ENCODE assay signal across 11 cellular contexts in genomic region chr6:111758608-111759293, GRCh38.
DNase-seq lines count a peak whose midpoint lies in the region; ATAC-seq and TF ChIP-seq lines count a peak whose summit lies in the region.
"Had no signal": no experiment of that assay in that cellular context is flagged by ENCODE, and none has a peak within 500 bp of the region (broad histone marks: within the 10 kb centered on the region; RNA-seq: fewer than 3 reads in every experiment).

No MANE protein-coding gene starts in this region.

- CTCF ChIA-PET in naive thymus-derived CD4-positive, alpha-beta T cell (lab: Charles Lee) = interaction anchor here (0.8 to 1.3 kb wide), 2 partner anchors 62 to 238 kb away, joined by 3 to 5 read pairs; no protein-coding TSS in a partner anchor

- H3K9ac ChIP-seq in BLaER1 treated with 17β-estradiol and CSF1 and Interleukin-3, amounts not matched to agents 10 nM and 100 nM = no peak overlapping the region

- H4K20me1 ChIP-seq in BLaER1 treated with 17β-estradiol and CSF1 and Interleukin-3, amounts not matched to agents 10 nM and 100 nM = peaks cover 0 to 47% (median 13%) of the 10 kb centered on the region in 11 experiments; a peak in 11 of 22 replicates

- TF ChIP-seq CTCF in Peyer's patch (IDR thresholded peaks at IDR 0.05) (no peak), brain microvascular endothelial cell (IDR thresholded peaks at IDR 0.05; ENCODE audit: low read depth, low read length, missing control alignments) (no peak)

- no peaks in the 10 kb centered on the region for H3K27me3 ChIP-seq in BLaER1 treated with 17β-estradiol and CSF1 and Interleukin-3, amounts not matched to agents 10 nM and 100 nM
- H3K27me3 ChIP-seq in Peyer's patch = no peaks in the 10 kb centered on the region
- no peaks in the 10 kb centered on the region for H3K27me3 ChIP-seq in brain microvascular endothelial cell (replicated peaks)
- no peaks in the 10 kb centered on the region for H3K27me3 ChIP-seq in naive thymus-derived CD4-positive, alpha-beta T cell (ENCODE audit: control insufficient read depth in 2 of 2, insufficient read depth in 2 of 2, low read length in 2 of 2)

- peaks cover 0 to 33% (median 20%) of the 10 kb centered on the region in 11 experiments; a peak in 13 of 22 replicates for H3K36me3 ChIP-seq in BLaER1 treated with 17β-estradiol and CSF1 and Interleukin-3, amounts not matched to agents 10 nM and 100 nM
- H3K36me3 ChIP-seq in Peyer's patch (no peaks in the 10 kb centered on the region), brain microvascular endothelial cell (replicated peaks) (no peaks in the 10 kb centered on the region)
- peaks cover 0 to 4% (median 0%) of the 10 kb centered on the region in 3 experiments for H3K36me3 ChIP-seq in naive thymus-derived CD4-positive, alpha-beta T cell (ENCODE audit: control insufficient read depth in 2 of 3, insufficient read depth in 3 of 3, low read length in 3 of 3)

- H3K9me3 Mint-ChIP-seq in naive thymus-derived CD4-positive, alpha-beta T cell = peaks cover 0 to 6% (median 0%) of the 10 kb centered on the region in 11 donors

- H3K27ac Mint-ChIP-seq in naive thymus-derived CD4-positive, alpha-beta T cell = peak overlapping the region; percentile 94 to 100 (median 99)

- H3K4me2 ChIP-seq in BLaER1 treated with 17β-estradiol and CSF1 and Interleukin-3, amounts not matched to agents 10 nM and 100 nM = peak overlapping the region in 9 of 11 experiments; percentile 6 to 74 (median 63); a peak in 16 of 22 replicates

- POLR2A ChIA-PET in naive thymus-derived CD4-positive, alpha-beta T cell (lab: Charles Lee) = interaction anchor here (0.9 to 2.3 kb wide), 7 partner anchors 9 to 111 kb away, joined by 3 to 13 read pairs (median 5); no protein-coding TSS in a partner anchor

- ATAC-seq in naive thymus-derived CD4-positive, alpha-beta T cell = peak; percentile 24
- no peak for ATAC-seq in HG02938 (IDR thresholded peaks at IDR 0.05; ENCODE audit: unreplicated experiment)

- DNase-seq in Peyer's patch = peak in 1 of 3 donors; percentile 66
- no peak for DNase-seq in brain microvascular endothelial cell
- DNase-seq in naive thymus-derived CD4-positive, alpha-beta T cell = peak in 6 of 9 donors; percentile 37 to 54 (median 46)
- DNase-seq in hippocampal formation (lab: John Stamatoyannopoulos, UW) = no peak
- no peak for DNase-seq in NCI-H526 treated with DMSO at 0.1 percent for 48 hours (lab: John Stamatoyannopoulos, UW)
- no peak for DNase-seq in NCI-H2029 (lab: John Stamatoyannopoulos, UW)
- DNase-seq: Calu3, NCI-H446 had no signal

- H3K4me1 Mint-ChIP-seq in naive thymus-derived CD4-positive, alpha-beta T cell = peaks cover 58 to 98% (median 95%) of the 10 kb centered on the region in 7 donors

- H3K4me3 ChIP-seq in BLaER1 treated with 17β-estradiol and CSF1 and Interleukin-3, amounts not matched to agents 10 nM and 100 nM = no peak overlapping the region
- peak overlapping the region; percentile 26 to 37 (median 33) for H3K4me3 ChIP-seq in Peyer's patch
- no peak overlapping the region for H3K4me3 ChIP-seq in brain microvascular endothelial cell (ENCODE audit: low read depth, low read length)
- H3K4me3 ChIP-seq in naive thymus-derived CD4-positive, alpha-beta T cell (ENCODE audit: low read length) = peak overlapping the region; percentile 59

- H3K4me1 ChIP-seq in BLaER1 treated with 17β-estradiol and CSF1 and Interleukin-3, amounts not matched to agents 10 nM and 100 nM = peaks cover 25 to 78% (median 60%) of the 10 kb centered on the region in 10 experiments
- H3K4me1 ChIP-seq in Peyer's patch = peaks cover 0 to 18% (median 8%) of the 10 kb centered on the region in 4 donors
- H3K4me1 ChIP-seq in naive thymus-derived CD4-positive, alpha-beta T cell (ENCODE audit: control insufficient read depth in 2 of 2, insufficient read depth in 2 of 2, low read length in 2 of 2) = peaks cover 69 to 93% of the 10 kb centered on the region in 2 donors

- H3K27ac ChIP-seq in BLaER1 treated with 17β-estradiol and CSF1 and Interleukin-3, amounts not matched to agents 10 nM and 100 nM = no peak overlapping the region; a peak in 1 of 22 replicates
- H3K27ac ChIP-seq in Peyer's patch (peak overlapping the region; percentile 72 to 86 (median 80)), brain microvascular endothelial cell (peak overlapping the region; percentile 78)
- H3K27ac ChIP-seq in naive thymus-derived CD4-positive, alpha-beta T cell (ENCODE audit: low read depth, low read length) = peak overlapping the region; percentile 97
- H3K27ac ChIP-seq: VCaP had no signal

- H3K9me3 ChIP-seq in BLaER1 treated with 17β-estradiol and CSF1 and Interleukin-3, amounts not matched to agents 10 nM and 100 nM (replicated peaks in 1 of 11) = no peaks in the 10 kb centered on the region
- H3K9me3 ChIP-seq in Peyer's patch = no peaks in the 10 kb centered on the region
- no peaks in the 10 kb centered on the region for H3K9me3 ChIP-seq in naive thymus-derived CD4-positive, alpha-beta T cell (ENCODE audit: control insufficient read depth in 2 of 3, low read length in 3 of 3)

- in situ Hi-C loops in brain microvascular endothelial cell (cut with HindIII; ENCODE audit: low pct_ligation_motif_present, low sequenced_read_pairs) = no loop called here

- TF ChIP-seq POLR2A in Peyer's patch (IDR thresholded peaks at IDR 0.05) = no peak

- peaks cover 4 to 35% (median 17%) of the 10 kb centered on the region in 5 donors for H3K36me3 Mint-ChIP-seq in naive thymus-derived CD4-positive, alpha-beta T cell

- H3K4me3 Mint-ChIP-seq in naive thymus-derived CD4-positive, alpha-beta T cell = peak overlapping the region; percentile 79 to 95 (median 88)

- no peaks in the 10 kb centered on the region for H3K27me3 Mint-ChIP-seq in naive thymus-derived CD4-positive, alpha-beta T cell

- intact Hi-C loops in naive thymus-derived CD4-positive, alpha-beta T cell (cut with micrococcal nuclease) = loop anchor here (1.0 to 10.0 kb wide), 8 partner anchors 7 to 674 kb away; partner anchors contain the start of genes FYN (in 1 of the 2) and SLC16A10 (in 1 of the 2)

Comparison
In these comparisons a context has a peak if more than half of its experiments do, and no peak if none do; other contexts are left out.
1. H3K27ac ChIP-seq: peak in Peyer's patch (4 of 4), brain microvascular endothelial cell (single experiment) and naive thymus-derived CD4-positive, alpha-beta T cell (single experiment); none in BLaER1 treated with 17β-estradiol and CSF1 and Interleukin-3, amounts not matched to agents 10 nM and 100 nM (0 of 11).
2. H3K4me3 ChIP-seq: peak in Peyer's patch (4 of 4) and naive thymus-derived CD4-positive, alpha-beta T cell (single experiment); none in BLaER1 treated with 17β-estradiol and CSF1 and Interleukin-3, amounts not matched to agents 10 nM and 100 nM (0 of 10) and brain microvascular endothelial cell (single experiment).
3. DNase-seq: peak in naive thymus-derived CD4-positive, alpha-beta T cell (6 of 9); none in brain microvascular endothelial cell (single experiment), hippocampal formation (0 of 2), NCI-H526 treated with DMSO at 0.1 percent for 48 hours (single experiment) and NCI-H2029 (single experiment).